8 cellular contexts compared by ENCODE assay signal in genomic region chr17:55238197-55238930, GRCh38. TPM values are rescaled to one million over a fixed set of nuclear protein-coding genes. Genes with fewer than 3 reads are reported as not detected.
DNase-seq lines count a peak whose midpoint lies in the region; ATAC-seq, FAIRE-seq and TF ChIP-seq lines count a peak whose summit lies in the region.

No MANE protein-coding gene starts in this region.

- peak; percentile 82 for ATAC-seq in GM18873 (IDR thresholded peaks at IDR 0.05; ENCODE audit: low FRiP score, unreplicated experiment)
- ATAC-seq in HG03108 (IDR thresholded peaks at IDR 0.05; ENCODE audit: unreplicated experiment): peak; percentile 91

- no peaks in the 10 kb centered on the region for H3K9me1 ChIP-seq in keratinocyte (ENCODE audit: control insufficient read depth, extremely low read depth, insufficient read depth, low read length)

- peak overlapping the region; percentile 99 for H3K4me2 ChIP-seq in keratinocyte (ENCODE audit: control insufficient read depth, extremely low read depth, insufficient read depth, low read depth, low read length)

- no peak for TF ChIP-seq CTCF in keratinocyte (optimal IDR thresholded peaks at IDR 0.05 in 1 of 3, IDR thresholded peaks at IDR 0.05 in 1 of 3, conservative IDR thresholded peaks at IDR 0.05 in 1 of 3; ENCODE audit: extremely low read depth in 1 of 3, insufficient read depth in 2 of 3, low read length in 3 of 3)

- H3K36me3 ChIP-seq in keratinocyte (ENCODE audit: control insufficient read depth in 2 of 2, extremely low read depth in 1 of 2, insufficient read depth in 2 of 2, low read length in 2 of 2): no peaks in the 10 kb centered on the region

- peak overlapping the region; percentile 62 for H3K9ac ChIP-seq in keratinocyte (ENCODE audit: control insufficient read depth, extremely low read depth, insufficient read depth, low read length)

- H3K79me2 ChIP-seq in keratinocyte (ENCODE audit: control insufficient read depth, insufficient read depth, low read length): no peaks in the 10 kb centered on the region

- DNase-seq in ACHN (peak; percentile 92), NCI-H2171 treated with DMSO at 0.1 percent for 48 hours (lab: John Stamatoyannopoulos, UW) (peak; percentile 96), cerebellar nuclear complex (lab: John Stamatoyannopoulos, UW) (peak; percentile 72 to 84), keratinocyte (ENCODE audit: low read depth, low spot score) (peak; percentile 30)
- DNase-seq in activated CD4-positive, CD25-positive, alpha-beta regulatory T cell treated with anti-CD3 and anti-CD28 coated beads, Interleukin-2, amount 50 U/mL, for 72 hours: peak; percentile 81
- DNase-seq in stimulated activated CD4-positive, alpha-beta T cell treated with anti-CD3 and anti-CD28 coated beads, Interleukin-12 subunit alpha, Interleukin-12 subunit beta, amount 100 ng/mL, for 48 hours (ENCODE audit: low read depth in 2 of 3, low spot score in 1 of 3): peak; percentile 70 to 78 (median 76)

- H2AFZ ChIP-seq in keratinocyte (ENCODE audit: control insufficient read depth, low read length): peak overlapping the region; percentile 95

- in situ Hi-C loops in ACHN (cut with HindIII; ENCODE audit: low pct_ligation_motif_present, low pct_unique_long_range_greater_than_20kb, low sequenced_read_pairs): no loop called here

- H3K27me3 ChIP-seq in keratinocyte (ENCODE audit: control insufficient read depth, extremely low read depth, insufficient read depth, low read length): no peaks in the 10 kb centered on the region

- dilution Hi-C loops in keratinocyte (cut with MboI; ENCODE audit: extremely low pct_ligation_motif_present, low sequenced_read_pairs): no loop called here

- H3K4me1 ChIP-seq in keratinocyte (ENCODE audit: control insufficient read depth, extremely low read depth, insufficient read depth, low read length): peaks cover 14% of the 10 kb centered on the region

- FAIRE-seq in keratinocyte (lab: Jason Lieb, UNC): peak; percentile 60

- peak overlapping the region; percentile 43 to 81 (median 80) for H3K4me3 ChIP-seq in keratinocyte (ENCODE audit: control insufficient read depth in 2 of 3, extremely low read depth in 1 of 3, insufficient read depth in 2 of 3, low read depth in 1 of 3, low read length in 3 of 3)

- H3K9me3 ChIP-seq in keratinocyte (ENCODE audit: control insufficient read depth, low read depth, low read length): no peaks in the 10 kb centered on the region

- no peaks in the 10 kb centered on the region for H4K20me1 ChIP-seq in keratinocyte (ENCODE audit: control insufficient read depth, extremely low read depth, insufficient read depth, low read length)

- H3K27ac ChIP-seq in keratinocyte (ENCODE audit: control insufficient read depth, insufficient read depth, low read length): peak overlapping the region; percentile 6

RNA-seq across cellular contexts. Expression of gene HLF, which starts 26.4 kb away (rescaled TPM):
- 0.09 to 0.85 TPM (median 0.21 TPM) in 3 replicates for polyA plus RNA-seq in keratinocyte
- polyA plus RNA-seq in keratinocyte (2011; ENCODE audit: low read depth): 0.39 TPM
- 0.06 and 0.13 TPM in 2 replicates for polyA plus RNA-seq in keratinocyte (2011; cell fraction: cytosol; rRNA removed)
- 0.53 and 1.4 TPM in 2 replicates for polyA plus RNA-seq in keratinocyte (2011; cell fraction: nucleus; rRNA removed)
- polyA plus RNA-seq in keratinocyte (2012; ENCODE audit: low replicate concordance): 0.15 and 0.78 TPM in 2 replicates
- polyA minus RNA-seq in keratinocyte: 0.19 to 2.2 TPM in 2 of 3 replicates, not detected in the other
- not detected for polyA minus RNA-seq in keratinocyte (2011; cell fraction: cytosol; rRNA and poly(A)+ RNA removed)
- 0.32 and 0.78 TPM in 2 replicates for polyA minus RNA-seq in keratinocyte (2011; cell fraction: nucleus; rRNA and poly(A)+ RNA removed)

Comparison
In these comparisons a context has a peak if more than half of its experiments do, and no peak if none do; other contexts are left out.
1. Peak in every context shown above with its lines: DNase-seq, ATAC-seq, H3K4me3 ChIP-seq and H3K27ac ChIP-seq.
2. DNase-seq: peak in every context shown above with its lines; median percentile 96 in NCI-H2171 treated with DMSO at 0.1 percent for 48 hours; 92 in ACHN; 81 in activated CD4-positive, CD25-positive, alpha-beta regulatory T cell treated with anti-CD3 and anti-CD28 coated beads, Interleukin-2, amount 50 U/mL, for 72 hours; 78 in cerebellar nuclear complex; 76 in stimulated activated CD4-positive, alpha-beta T cell treated with anti-CD3 and anti-CD28 coated beads, Interleukin-12 subunit alpha, Interleukin-12 subunit beta, amount 100 ng/mL, for 48 hours; 30 in keratinocyte.